Comparison of ENCODE assay signal across 11 cellular contexts in the genomic region with DNA sequence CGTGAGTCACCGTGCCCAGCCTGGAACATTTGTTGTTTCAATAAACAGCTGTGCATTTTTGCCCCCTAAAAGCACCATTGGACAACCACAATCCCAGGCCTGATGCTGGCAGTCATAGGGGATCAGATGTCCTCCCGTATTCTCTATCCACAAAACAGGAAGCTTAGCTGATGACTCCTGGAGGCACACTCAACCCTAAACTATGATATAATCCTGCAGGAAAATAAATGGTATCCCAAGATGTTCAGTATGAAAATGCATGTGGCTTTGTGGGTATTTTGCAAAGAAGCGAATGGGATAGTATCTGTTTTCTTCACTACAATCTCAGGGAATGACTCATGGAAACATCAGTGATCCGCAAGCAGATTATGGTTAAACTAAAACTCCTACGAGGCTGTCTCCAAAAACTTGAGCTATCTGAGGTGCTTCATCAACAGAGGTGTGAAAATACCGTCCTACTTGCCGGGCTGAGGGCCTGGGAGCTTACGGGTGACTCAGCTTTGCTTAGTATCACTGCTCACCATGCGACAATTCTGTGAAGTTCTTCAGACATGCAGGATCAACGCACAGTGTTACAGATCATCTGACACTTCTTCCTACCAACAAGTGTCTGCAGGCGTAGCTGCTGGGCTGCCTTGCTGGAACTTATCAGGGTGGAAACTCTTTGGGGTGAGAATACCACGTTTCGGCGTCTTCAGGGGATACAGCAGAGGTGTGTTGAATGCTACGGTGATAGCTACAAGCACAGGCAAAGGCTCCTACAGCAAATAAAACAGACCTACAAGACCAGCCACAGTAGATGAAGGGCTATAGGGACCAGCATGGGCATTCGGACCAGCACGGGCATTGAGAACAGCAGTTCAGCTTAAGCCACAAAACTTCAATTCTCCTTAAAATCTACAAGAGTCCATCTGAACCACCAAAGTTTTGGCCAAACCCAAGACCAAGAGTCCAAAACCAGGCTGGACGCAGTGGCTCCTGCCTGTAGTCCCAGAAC.
DNase-seq lines count a peak whose midpoint lies in the region; ATAC-seq and TF ChIP-seq lines count a peak whose summit lies in the region.
"Had no signal": no experiment of that assay in that cellular context is flagged by ENCODE, and none has a peak within 500 bp of the region (broad histone marks: within the 10 kb centered on the region; RNA-seq: fewer than 3 reads in every experiment).

No MANE protein-coding gene starts in this region.

- in situ Hi-C loops in astrocyte of the cerebellum (cut with HindIII; ENCODE audit: low sequenced_read_pairs) = no loop called here

- H3K27ac ChIP-seq in adrenal gland = no peak overlapping the region

- no peaks in the 10 kb centered on the region for H3K36me3 ChIP-seq in adrenal gland (replicated peaks in 1 of 2)

- TF ChIP-seq POLR2A in adrenal gland (IDR thresholded peaks at IDR 0.05) = no peak

- H3K9me3 ChIP-seq in adrenal gland (replicated peaks in 1 of 3) = no peaks in the 10 kb centered on the region

- peak; percentile 14 for DNase-seq in stimulated activated CD4-positive, alpha-beta T cell treated with anti-CD3 and anti-CD28 coated beads, Interleukin-15, amount 100 ng/mL, for 24 hours
- DNase-seq in stimulated activated CD4-positive, alpha-beta T cell treated with anti-CD3 and anti-CD28 coated beads, Interleukin-4, amount 100 ng/mL, for 1 hour = no peak
- peak; percentile 90 for DNase-seq in astrocyte of the cerebellum (ENCODE audit: low read depth)
- DNase-seq in hepatic stellate cell (ENCODE audit: low spot score) = peak; percentile 88
- peak; percentile 91 for DNase-seq in stromal cell of bone marrow (ENCODE audit: low read depth)
- DNase-seq in adrenal gland = no peak
- DNase-seq: activated B cell treated with CpG ODN at 0.5 μM for 24 hours, left colon, NCI-H526 treated with DMSO at 0.1 percent for 48 hours had no signal

- intact Hi-C loops in adrenal gland (cut with DNase I) = no loop called here

- TF ChIP-seq CTCF in astrocyte of the cerebellum (IDR thresholded peaks at IDR 0.05; ENCODE audit: low read depth, low read length, missing control alignments) (no peak), adrenal gland (IDR thresholded peaks at IDR 0.05) (no peak)

- H3K4me3 ChIP-seq in astrocyte of the cerebellum (ENCODE audit: low read depth, low read length) (no peak overlapping the region), adrenal gland (no peak overlapping the region)

- 87 to 94% (median 90%) methylated on average over 18 to 19 of the region's 19 CpGs for WGBS in adrenal gland, 4 donors

- no peaks in the 10 kb centered on the region for H3K4me1 ChIP-seq in adrenal gland (replicated peaks in 1 of 2)

- no peaks in the 10 kb centered on the region for H3K27me3 ChIP-seq in adrenal gland

- ATAC-seq in GM19463 (IDR thresholded peaks at IDR 0.05; ENCODE audit: unreplicated experiment) = no peak
- no peak for ATAC-seq in activated CD4-positive, CD25-positive, alpha-beta regulatory T cell treated with anti-CD3 and anti-CD28 coated beads, Interleukin-2, amount 50 U/mL, for 24 hours
- ATAC-seq: left colon had no signal

Comparison
In these comparisons a context has a peak if more than half of its experiments do, and no peak if none do; other contexts are left out.
1. DNase-seq: peak in stimulated activated CD4-positive, alpha-beta T cell treated with anti-CD3 and anti-CD28 coated beads, Interleukin-15, amount 100 ng/mL, for 24 hours (single experiment), astrocyte of the cerebellum (single experiment), hepatic stellate cell (single experiment) and stromal cell of bone marrow (single experiment); none in stimulated activated CD4-positive, alpha-beta T cell treated with anti-CD3 and anti-CD28 coated beads, Interleukin-4, amount 100 ng/mL, for 1 hour (single experiment) and adrenal gland (0 of 7).